ENCODE assay signal across 8 cellular contexts in genomic region chr20:33370296-33370695, GRCh38.
DNase-seq lines count a peak whose midpoint lies in the region; ATAC-seq and TF ChIP-seq lines count a peak whose summit lies in the region.

No MANE protein-coding gene starts in this region.

- H3K36me3 ChIP-seq in effector memory CD4-positive, alpha-beta T cell (ENCODE audit: control insufficient read depth, insufficient read depth, low read length), result peaks cover 42% of the 10 kb centered on the region

- ATAC-seq in GM21619 (IDR thresholded peaks at IDR 0.05; ENCODE audit: unreplicated experiment), result peak; percentile 50
- ATAC-seq in GM18868 (IDR thresholded peaks at IDR 0.05; ENCODE audit: unreplicated experiment), result no peak
- no peak for ATAC-seq in HG02763 (IDR thresholded peaks at IDR 0.05; ENCODE audit: unreplicated experiment)
- no peak for ATAC-seq in HG02970 (IDR thresholded peaks at IDR 0.05; ENCODE audit: low FRiP score, unreplicated experiment)

- no peak overlapping the region for H3K4me3 ChIP-seq in effector memory CD4-positive, alpha-beta T cell (ENCODE audit: insufficient read depth, low read depth, low read length, poor library complexity, severe bottlenecking)

- peak overlapping the region; percentile 14; the same call in 1 of the 2 replicates for H3K27ac ChIP-seq in VCaP
- H3K27ac ChIP-seq in effector memory CD4-positive, alpha-beta T cell (ENCODE audit: insufficient read depth, low read length, poor library complexity, severe bottlenecking), result peak overlapping the region; percentile 85

- peaks cover 11% of the 10 kb centered on the region for H3K4me1 ChIP-seq in effector memory CD4-positive, alpha-beta T cell (ENCODE audit: control insufficient read depth, insufficient read depth, low read length, poor library complexity, severe bottlenecking)

- no peaks in the 10 kb centered on the region for H3K9me3 ChIP-seq in effector memory CD4-positive, alpha-beta T cell (ENCODE audit: control insufficient read depth, low read length)

- DNase-seq in effector memory CD4-positive, alpha-beta T cell, result peak; percentile 79 to 84 (median 84)
- peak; percentile 10 for DNase-seq in stimulated activated CD8-positive, alpha-beta memory T cell treated with anti-CD3 and anti-CD28 coated beads, Interleukin-15, amount 100 ng/mL, for 1 hour (ENCODE audit: low read depth)
- DNase-seq in amygdala (lab: John Stamatoyannopoulos, UW), result no peak

- H3K27me3 ChIP-seq in effector memory CD4-positive, alpha-beta T cell (replicated peaks; ENCODE audit: control insufficient read depth, insufficient read depth, low read length, poor library complexity, severe bottlenecking), result no peaks in the 10 kb centered on the region

- TF ChIP-seq CTCF in VCaP (conservative IDR thresholded peaks at IDR 0.05), result no peak

Comparison
In these comparisons a context has a peak if more than half of its experiments do, and no peak if none do; other contexts are left out.
1. DNase-seq: peak in effector memory CD4-positive, alpha-beta T cell (3 of 3) and stimulated activated CD8-positive, alpha-beta memory T cell treated with anti-CD3 and anti-CD28 coated beads, Interleukin-15, amount 100 ng/mL, for 1 hour (single experiment); none in amygdala (0 of 56).